ENCODE assay signal across 8 cellular contexts in the genomic region with DNA sequence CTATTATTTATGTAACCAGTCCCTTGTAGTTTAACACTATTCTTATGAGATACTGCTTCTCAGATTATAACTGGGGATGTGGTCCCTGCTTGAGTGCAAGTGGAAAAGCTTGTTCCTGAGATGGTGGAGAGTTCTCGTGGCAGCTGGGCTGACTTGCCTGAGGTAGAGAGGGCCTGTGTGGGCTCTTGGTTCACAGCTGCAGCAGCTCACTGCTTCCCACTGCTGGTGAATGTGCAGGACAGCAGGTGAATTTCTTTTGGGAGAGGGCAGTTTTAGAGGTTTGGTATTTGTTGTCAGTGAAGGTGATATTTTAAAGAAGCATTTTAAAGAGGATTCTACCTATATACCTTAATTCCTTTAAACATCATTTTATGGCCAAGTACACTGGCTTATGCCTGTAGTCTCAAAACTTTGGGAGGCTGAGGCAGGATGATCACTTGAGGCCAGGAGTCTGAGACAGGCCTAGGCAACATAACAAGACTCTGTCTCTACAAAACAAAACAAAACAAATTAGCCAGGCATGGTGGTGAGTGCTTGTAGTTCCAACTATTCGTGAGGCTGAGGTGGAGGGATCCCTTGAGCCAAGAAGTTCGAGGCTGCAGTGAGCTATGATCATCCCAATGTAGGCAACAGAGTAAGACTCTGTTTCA.
A peak's percentile ranks its signal among the peaks of the same experiment; 100 is the strongest.
DNase-seq lines count a peak whose midpoint lies in the region; TF ChIP-seq lines count a peak whose summit lies in the region.

No MANE protein-coding gene starts in this region.

- no peak for TF ChIP-seq EP300 in ovary (IDR thresholded peaks at IDR 0.05)

- H3K27ac ChIP-seq in GM23248, result no peak overlapping the region
- no peak overlapping the region for H3K27ac ChIP-seq in ovary

- H3K4me2 ChIP-seq in GM23248 (ENCODE audit: unreplicated experiment), result no peak overlapping the region

- peak; percentile 87 to 96 (median 88) for TF ChIP-seq CTCF in ovary (IDR thresholded peaks at IDR 0.05)

- H3K9me2 ChIP-seq in GM23248 (ENCODE audit: insufficient read depth), result no peaks in the 10 kb centered on the region

- H3K4me3 ChIP-seq in GM23248 (no peak overlapping the region), ovary (no peak overlapping the region)

- no peak overlapping the region for H2AFZ ChIP-seq in GM23248

- H3K79me2 ChIP-seq in GM23248 (ENCODE audit: insufficient read depth), result no peaks in the 10 kb centered on the region

- no peak for TF ChIP-seq POLR2A in ovary (IDR thresholded peaks at IDR 0.05)

- intact Hi-C loops in ovary (cut with DNase I), result loop anchor here (5.0 to 10.0 kb wide), 4 partner anchors 166 to 298 kb away; partner anchors contain the start of genes KCNG3 (in 2 of the 4) and COX7A2L (in 1 of the 4)

- no peak overlapping the region for H3K9ac ChIP-seq in GM23248

- no peaks in the 10 kb centered on the region for H3F3A ChIP-seq in GM23248 (ENCODE audit: insufficient read depth)

- H3K27me3 ChIP-seq in GM23248 (replicated peaks; ENCODE audit: insufficient read depth) (no peaks in the 10 kb centered on the region), ovary (no peaks in the 10 kb centered on the region)

- H3K36me3 ChIP-seq in GM23248 (ENCODE audit: low read depth) (no peaks in the 10 kb centered on the region), ovary (no peaks in the 10 kb centered on the region)

- peak; percentile 65 for DNase-seq in G401 (ENCODE audit: low spot score)
- peak; percentile 83 for DNase-seq in GM23248
- peak; percentile 80 to 85 for DNase-seq in Kasumi-1 (lab: John Stamatoyannopoulos, UW)
- peak; percentile 60 for DNase-seq in RPMI8226
- DNase-seq in activated T-helper 9 cell treated with anti-CD3 and anti-CD28 coated beads, Interleukin-2, amount 50 U/mL, for 16 hours (ENCODE audit: low read depth), result peak; percentile 21
- DNase-seq in foreskin melanocyte, result peak; percentile 51
- peak; percentile 67 to 72 (median 69) for DNase-seq in ovary
- DNase-seq in ureter (ENCODE audit: low spot score), result peak; percentile 69

- H3K4me1 ChIP-seq in GM23248 (ENCODE audit: insufficient read depth), result no peaks in the 10 kb centered on the region
- no peaks in the 10 kb centered on the region for H3K4me1 ChIP-seq in ovary (ENCODE audit: insufficient read depth)

- WGBS in GM23248 (ENCODE audit: low coverage in 1 of 2, low lambda C conversion rate in 2 of 2, missing lambda C conversion rate in 2 of 2), 2 experiments, result 22 to 29% methylated on average over 3 of the region's 3 CpGs
- 25 to 37% (median 30%) methylated on average over 3 of the region's 3 CpGs for WGBS in ovary, 3 donors

- in situ Hi-C loops in G401 (cut with HindIII; ENCODE audit: low sequenced_read_pairs) (no loop called here), GM23248 (cut with MboI) (loop anchor here (10.0 kb wide), 1 partner anchor 158 kb away; no protein-coding TSS in a partner anchor)

- no peaks in the 10 kb centered on the region for H3K9me3 ChIP-seq in GM23248 (ENCODE audit: low read depth)
- H3K9me3 ChIP-seq in ovary, result no peaks in the 10 kb centered on the region

- no peaks in the 10 kb centered on the region for H4K20me1 ChIP-seq in GM23248 (ENCODE audit: insufficient read depth)

Comparison
In these comparisons a context has a peak if more than half of its experiments do, and no peak if none do; other contexts are left out.
1. DNase-seq: peak in every context shown above with its lines; median percentile 83 in GM23248; 82 in Kasumi-1; 69 in ovary; 69 in ureter; 65 in G401; 60 in RPMI8226; 51 in foreskin melanocyte; 21 in activated T-helper 9 cell treated with anti-CD3 and anti-CD28 coated beads, Interleukin-2, amount 50 U/mL, for 16 hours.